Comparison of ENCODE assay signal across 8 cellular contexts in the genomic region with DNA sequence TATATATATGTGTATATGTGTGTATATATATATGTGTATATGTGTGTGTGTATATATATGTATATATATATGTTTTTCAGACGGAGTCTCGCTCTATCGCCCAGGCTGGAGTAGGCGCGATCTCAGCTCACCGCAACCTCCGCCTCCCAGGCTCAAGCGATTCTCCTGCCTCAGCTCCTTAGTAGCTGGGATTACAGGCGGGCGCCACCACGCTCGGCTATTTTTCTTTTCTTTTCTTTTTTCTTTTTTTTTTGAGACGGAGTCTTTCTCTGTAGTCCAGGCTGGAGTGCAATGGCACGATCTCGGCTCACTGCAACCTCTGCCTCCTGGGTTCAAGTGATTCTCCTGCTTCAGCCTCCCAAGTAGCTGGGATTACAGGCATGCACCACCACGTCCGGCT. TPM values are rescaled to one million over a fixed set of nuclear protein-coding genes. Genes with fewer than 3 reads are reported as not detected.
DNase-seq lines count a peak whose midpoint lies in the region; ATAC-seq, FAIRE-seq and TF ChIP-seq lines count a peak whose summit lies in the region.
"Not testable (repeated sequence)": the region's sequence is repeated elsewhere in the genome, so short reads cannot be mapped to it uniquely, and the experiment has no call there.
"Had no signal": no experiment of that assay in that cellular context is flagged by ENCODE, and none has a peak within 500 bp of the region (broad histone marks: within the 10 kb centered on the region; RNA-seq: fewer than 3 reads in every experiment).

No MANE protein-coding gene starts in this region.

- not testable (repeated sequence) for H3K27me3 ChIP-seq in GM06990 (replicated peaks; ENCODE audit: control insufficient read depth, insufficient read depth, low read length); RWPE2 (ENCODE audit: insufficient read depth, poor library complexity, severe bottlenecking); astrocyte (ENCODE audit: insufficient read depth, low read length); stomach smooth muscle (ENCODE audit: control insufficient read depth in 1 of 2, insufficient read depth in 2 of 2, low read length in 2 of 2)

- not testable (repeated sequence) for H3K9me3 ChIP-seq in RWPE2 (ENCODE audit: severe bottlenecking); astrocyte (ENCODE audit: insufficient read depth, low read depth, low read length); stomach smooth muscle (ENCODE audit: control insufficient read depth in 2 of 2, low read length in 2 of 2)

- H3K4me3 ChIP-seq in GM06990 (replicated peaks; ENCODE audit: low read depth, low read length) (peak overlapping the region; percentile 83), RWPE2 (ENCODE audit: severe bottlenecking) (peak overlapping the region; percentile 90), astrocyte (ENCODE audit: insufficient read depth, low read depth, low read length) (peak overlapping the region; percentile 73), fibroblast of the aortic adventitia (ENCODE audit: low read depth, low read length) (peak overlapping the region; percentile 78), stomach smooth muscle (ENCODE audit: low read length in 2 of 2) (peak overlapping the region; percentile 66 to 85)

- H3K27ac Mint-ChIP-seq in astrocyte (ENCODE audit: unreplicated experiment) = peak overlapping the region; percentile 41
- H3K27ac Mint-ChIP-seq in naive B cell = peak overlapping the region; percentile 99 to 100 (median 100)

- H3K79me2 ChIP-seq in astrocyte (ENCODE audit: insufficient read depth, low read length) = peaks cover 34% of the 10 kb centered on the region

- TF ChIP-seq CTCF in GM06990 (IDR thresholded peaks at IDR 0.05; ENCODE audit: insufficient read depth, low read length, poor library complexity, severe bottlenecking); RWPE2 (IDR thresholded peaks at IDR 0.05; ENCODE audit: poor library complexity, severe bottlenecking); astrocyte (IDR thresholded peaks at IDR 0.05; ENCODE audit: insufficient read depth, low read depth, low read length); fibroblast of the aortic adventitia (IDR thresholded peaks at IDR 0.05; ENCODE audit: insufficient read depth, low read length): not testable (repeated sequence)

- H4K20me1 ChIP-seq in astrocyte (ENCODE audit: insufficient read depth, low read length) = peaks cover 42% of the 10 kb centered on the region

- H3K4me1 ChIP-seq in RWPE2 (ENCODE audit: insufficient read depth, poor library complexity, severe bottlenecking) (peaks cover 26% of the 10 kb centered on the region), astrocyte (ENCODE audit: insufficient read depth, low read length) (peaks cover 26% of the 10 kb centered on the region), stomach smooth muscle (ENCODE audit: control insufficient read depth, insufficient read depth, low read length) (peaks cover 37% of the 10 kb centered on the region)

- not testable (repeated sequence) for DNase-seq in GM06990 (ENCODE audit: extremely low read depth, insufficient read length); RWPE2 (ENCODE audit: low spot score); astrocyte (ENCODE audit: low read depth); fibroblast of the aortic adventitia (ENCODE audit: low read depth); naive B cell

- H3K4me3 Mint-ChIP-seq in astrocyte (ENCODE audit: unreplicated experiment) (peak overlapping the region; percentile 93), naive B cell (peak overlapping the region; percentile 95 to 100 (median 100))

- peak overlapping the region; percentile 86 for H3K27ac ChIP-seq in RWPE2 (ENCODE audit: poor library complexity, severe bottlenecking)
- not testable (repeated sequence) for H3K27ac ChIP-seq in astrocyte (ENCODE audit: low read depth, low read length); stomach smooth muscle (ENCODE audit: low read length)

- ATAC-seq in RWPE2 (ENCODE audit: low read depth); naive B cell (ENCODE audit: low read depth in 2 of 2): not testable (repeated sequence)

- not testable (repeated sequence) for H3K27me3 Mint-ChIP-seq in astrocyte (ENCODE audit: low read depth, unreplicated experiment); naive B cell

- peaks cover 14% of the 10 kb centered on the region for H3K36me3 ChIP-seq in GM06990 (ENCODE audit: control insufficient read depth, insufficient read depth, low read length)
- H3K36me3 ChIP-seq in RWPE2 (ENCODE audit: low read depth) = peaks cover 67% of the 10 kb centered on the region
- peaks cover 20% of the 10 kb centered on the region for H3K36me3 ChIP-seq in astrocyte (ENCODE audit: insufficient read depth, low read length)
- peaks cover 37% of the 10 kb centered on the region in 2 donors for H3K36me3 ChIP-seq in stomach smooth muscle (ENCODE audit: control insufficient read depth in 2 of 2, insufficient read depth in 2 of 2, low read length in 2 of 2)

- FAIRE-seq in astrocyte (lab: Jason Lieb, UNC) = not testable (repeated sequence)

- not testable (repeated sequence) for H3K9me3 Mint-ChIP-seq in astrocyte (ENCODE audit: unreplicated experiment); naive B cell

- H2AFZ ChIP-seq in astrocyte (ENCODE audit: low read depth, low read length) = not testable (repeated sequence)

- H3K36me3 Mint-ChIP-seq in astrocyte (ENCODE audit: low read depth, unreplicated experiment) (peaks cover 24% of the 10 kb centered on the region), naive B cell (peaks cover 5 to 19% of the 10 kb centered on the region in 2 donors)

- H3K9ac ChIP-seq in astrocyte (ENCODE audit: low read length) = peak overlapping the region; percentile 93
- peak overlapping the region in 1 of 2 donors; percentile 33 for H3K9ac ChIP-seq in stomach smooth muscle (ENCODE audit: low read length in 2 of 2)

- peak overlapping the region; percentile 76 for H3K4me2 ChIP-seq in astrocyte (ENCODE audit: low read length)

- H3K4me1 Mint-ChIP-seq in astrocyte (ENCODE audit: low read depth, unreplicated experiment) (peaks cover 18% of the 10 kb centered on the region), naive B cell (peaks cover 33 to 58% (median 47%) of the 10 kb centered on the region in 3 donors)

RNA-seq across cellular contexts. Expression of a gene that starts 0.8 kb away (rescaled TPM):
- 79.4 and 89.9 TPM in 2 replicates for total RNA-seq in astrocyte
- total RNA-seq in fibroblast of the aortic adventitia (ENCODE audit: low replicate concordance) = 105 and 151 TPM in 2 replicates
- 100 to 1,000 TPM; 128 to 360 (median 285) TPM for polyA plus RNA-seq in naive B cell (ENCODE audit: low read depth in 6 of 6)

RNA-seq across cellular contexts. Expression of a gene that starts 32.4 kb away (rescaled TPM):
- total RNA-seq in astrocyte (257 and 279 TPM in 2 replicates), fibroblast of the aortic adventitia (ENCODE audit: low replicate concordance) (62.9 and 154 TPM in 2 replicates)
- 100 to 1,000 TPM in 3 of 6 donors, 10 to 100 TPM in 3; 68.2 to 131 (median 102) TPM for polyA plus RNA-seq in naive B cell (ENCODE audit: low read depth in 6 of 6)

RNA-seq across cellular contexts. Expression of a gene that starts 32.9 kb away (rescaled TPM):
- 159 and 170 TPM in 2 replicates for total RNA-seq in astrocyte
- 70.4 and 110 TPM in 2 replicates for total RNA-seq in fibroblast of the aortic adventitia (ENCODE audit: low replicate concordance)
- not detected for polyA plus RNA-seq in naive B cell (ENCODE audit: low read depth in 6 of 6)

RNA-seq across cellular contexts. Expression of a gene that starts 58.2 kb away (rescaled TPM):
- not detected in 2 replicates for total RNA-seq in astrocyte
- total RNA-seq in fibroblast of the aortic adventitia (ENCODE audit: low replicate concordance) = not detected in 2 replicates
- not detected for polyA plus RNA-seq in naive B cell (ENCODE audit: low read depth in 6 of 6)
- total RNA-seq: pulmonary artery endothelial cell, RPMI7951 had no signal
